1 cellular context compared by ENCODE assay signal in genomic region chr12:102498471-102498870, GRCh38.
TF ChIP-seq lines count a peak whose summit lies in the region.

No MANE protein-coding gene starts in this region.

TF ChIP-seq in GM23338, 12 proteins besides CTCF, POLR2A, EP300 and RAD21 (continued from another document):
- TF ChIP-seq ZNF462 (CRISPR knock-in tag; IDR thresholded peaks at IDR 0.05) (no peak), POLR2AphosphoS5 (IDR thresholded peaks at IDR 0.05; ENCODE audit: low read depth) (no peak), ETS1 (IDR thresholded peaks at IDR 0.05) (no peak), EZH2 (IDR thresholded peaks at IDR 0.05; ENCODE audit: low read depth, unreplicated experiment) (no peak), NANOG (IDR thresholded peaks at IDR 0.05; ENCODE audit: borderline replicate concordance) (no peak), ZNF114 (CRISPR knock-in tag; IDR thresholded peaks at IDR 0.05) (no peak), STAT1 (IDR thresholded peaks at IDR 0.05; ENCODE audit: unreplicated experiment) (no peak), REST (IDR thresholded peaks at IDR 0.05; ENCODE audit: unreplicated experiment) (no peak)
